Comparison of ENCODE assay signal across 1 cellular context in the genomic region with DNA sequence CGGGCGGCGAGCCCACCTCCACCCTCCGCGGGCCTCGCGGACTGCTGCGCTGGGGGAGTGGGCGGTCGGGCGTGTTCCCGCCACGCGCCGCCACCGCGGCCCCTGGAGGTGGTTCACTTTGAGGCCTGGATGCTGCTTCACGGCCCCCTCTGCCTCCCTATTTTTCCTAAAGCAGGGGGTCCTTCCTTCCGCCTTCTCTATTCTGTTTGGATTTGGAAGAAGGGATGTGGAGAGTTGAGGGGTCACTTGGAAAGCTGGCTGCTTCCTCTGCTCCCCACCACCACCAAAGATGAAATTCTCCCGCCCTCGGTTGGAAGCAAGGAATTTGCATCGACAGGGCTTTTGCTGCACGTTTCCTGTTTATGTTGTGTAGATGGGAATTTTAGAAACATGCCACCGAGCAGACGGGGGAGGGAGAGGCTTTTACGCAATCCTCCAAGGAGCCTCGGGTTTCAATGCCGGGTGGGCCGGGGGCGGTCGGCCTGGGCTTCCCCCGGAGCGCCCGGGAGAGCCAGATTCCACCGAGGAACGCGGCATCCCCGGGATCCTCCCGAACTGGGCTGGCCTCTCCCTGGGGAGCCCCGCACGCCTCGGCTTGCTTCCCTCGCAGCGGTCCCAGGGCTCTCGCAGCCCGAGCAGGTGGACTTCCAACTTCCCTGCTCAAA.
A peak's percentile ranks its signal among the peaks of the same experiment; 100 is the strongest.
TF ChIP-seq lines count a peak whose summit lies in the region.

No MANE protein-coding gene starts in this region.

TF ChIP-seq in HepG2, 621 proteins besides CTCF, POLR2A, EP300 and RAD21 (continued from another document and continues in another):
- TF ChIP-seq, protein P1, sequence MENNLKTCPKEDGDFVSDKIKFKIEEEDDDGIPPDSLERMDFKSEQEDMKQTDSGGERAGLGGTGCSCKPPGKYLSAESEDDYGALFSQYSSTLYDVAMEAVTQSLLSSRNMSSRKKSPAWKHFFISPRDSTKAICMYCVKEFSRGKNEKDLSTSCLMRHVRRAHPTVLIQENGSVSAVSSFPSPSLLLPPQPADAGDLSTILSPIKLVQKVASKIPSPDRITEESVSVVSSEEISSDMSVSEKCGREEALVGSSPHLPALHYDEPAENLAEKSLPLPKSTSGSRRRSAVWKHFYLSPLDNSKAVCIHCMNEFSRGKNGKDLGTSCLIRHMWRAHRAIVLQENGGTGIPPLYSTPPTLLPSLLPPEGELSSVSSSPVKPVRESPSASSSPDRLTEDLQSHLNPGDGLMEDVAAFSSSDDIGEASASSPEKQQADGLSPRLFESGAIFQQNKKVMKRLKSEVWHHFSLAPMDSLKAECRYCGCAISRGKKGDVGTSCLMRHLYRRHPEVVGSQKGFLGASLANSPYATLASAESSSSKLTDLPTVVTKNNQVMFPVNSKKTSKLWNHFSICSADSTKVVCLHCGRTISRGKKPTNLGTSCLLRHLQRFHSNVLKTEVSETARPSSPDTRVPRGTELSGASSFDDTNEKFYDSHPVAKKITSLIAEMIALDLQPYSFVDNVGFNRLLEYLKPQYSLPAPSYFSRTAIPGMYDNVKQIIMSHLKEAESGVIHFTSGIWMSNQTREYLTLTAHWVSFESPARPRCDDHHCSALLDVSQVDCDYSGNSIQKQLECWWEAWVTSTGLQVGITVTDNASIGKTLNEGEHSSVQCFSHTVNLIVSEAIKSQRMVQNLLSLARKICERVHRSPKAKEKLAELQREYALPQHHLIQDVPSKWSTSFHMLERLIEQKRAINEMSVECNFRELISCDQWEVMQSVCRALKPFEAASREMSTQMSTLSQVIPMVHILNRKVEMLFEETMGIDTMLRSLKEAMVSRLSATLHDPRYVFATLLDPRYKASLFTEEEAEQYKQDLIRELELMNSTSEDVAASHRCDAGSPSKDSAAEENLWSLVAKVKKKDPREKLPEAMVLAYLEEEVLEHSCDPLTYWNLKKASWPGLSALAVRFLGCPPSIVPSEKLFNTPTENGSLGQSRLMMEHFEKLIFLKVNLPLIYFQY (CRISPR knock-in tag; IDR thresholded peaks at IDR 0.05; ENCODE audit: borderline replicate concordance): no peak
- TF ChIP-seq ZNF577 (CRISPR knock-in tag; IDR thresholded peaks at IDR 0.05; ENCODE audit: borderline replicate concordance, low read depth) (no peak), EED (CRISPR knock-in tag; IDR thresholded peaks at IDR 0.05) (no peak; the same call in 1 of the 2 replicates), ZNF891 (CRISPR knock-in tag; IDR thresholded peaks at IDR 0.05) (0 out of 2 replicates have a peak, but pooled peaks have one; percentile 41), ZNF761 (CRISPR knock-in tag; conservative IDR thresholded peaks at IDR 0.05) (0 out of 2 replicates have a peak, but pooled peaks have one; percentile 27), RBFOX2 (IDR thresholded peaks at IDR 0.05; ENCODE audit: low read depth, low read length) (peak; percentile 72), ZNF782 (CRISPR knock-in tag; IDR thresholded peaks at IDR 0.05; ENCODE audit: borderline replicate concordance) (peak; percentile 44; the same call in 1 of the 2 replicates), HOXA3 (CRISPR knock-in tag; IDR thresholded peaks at IDR 0.05) (no peak), ZNF790 (CRISPR knock-in tag; IDR thresholded peaks at IDR 0.05; ENCODE audit: borderline replicate concordance) (no peak), RARG (CRISPR knock-in tag; IDR thresholded peaks at IDR 0.05; ENCODE audit: low read depth) (no peak), ZNF34 (CRISPR knock-in tag; IDR thresholded peaks at IDR 0.05; ENCODE audit: borderline replicate concordance) (0 out of 2 replicates have a peak, but pooled peaks have one; percentile 62), RARA (CRISPR knock-in tag; IDR thresholded peaks at IDR 0.05) (no peak; the same call in 1 of the 2 replicates), XRCC5 (optimal IDR thresholded peaks at IDR 0.05; ENCODE audit: low read length) (no peak), BCL6 (CRISPR knock-in tag; IDR thresholded peaks at IDR 0.05) (no peak), MAFK (conservative IDR thresholded peaks at IDR 0.05 in 1 of 2, IDR thresholded peaks at IDR 0.05 in 1 of 2; ENCODE audit: low read length in 2 of 2) (0 out of 4 replicates have a peak, but pooled peaks of 1 of the 2 experiments have one; percentile 20), ZFY (CRISPR knock-in tag; IDR thresholded peaks at IDR 0.05) (no peak), ATF7 (IDR thresholded peaks at IDR 0.05) (no peak), ATF7 (CRISPR knock-in tag; IDR thresholded peaks at IDR 0.05) (peak; percentile 65; the same call in 1 of the 2 replicates), REXO4 (CRISPR knock-in tag; IDR thresholded peaks at IDR 0.05; ENCODE audit: borderline replicate concordance) (no peak)
- TF ChIP-seq, protein P2, sequence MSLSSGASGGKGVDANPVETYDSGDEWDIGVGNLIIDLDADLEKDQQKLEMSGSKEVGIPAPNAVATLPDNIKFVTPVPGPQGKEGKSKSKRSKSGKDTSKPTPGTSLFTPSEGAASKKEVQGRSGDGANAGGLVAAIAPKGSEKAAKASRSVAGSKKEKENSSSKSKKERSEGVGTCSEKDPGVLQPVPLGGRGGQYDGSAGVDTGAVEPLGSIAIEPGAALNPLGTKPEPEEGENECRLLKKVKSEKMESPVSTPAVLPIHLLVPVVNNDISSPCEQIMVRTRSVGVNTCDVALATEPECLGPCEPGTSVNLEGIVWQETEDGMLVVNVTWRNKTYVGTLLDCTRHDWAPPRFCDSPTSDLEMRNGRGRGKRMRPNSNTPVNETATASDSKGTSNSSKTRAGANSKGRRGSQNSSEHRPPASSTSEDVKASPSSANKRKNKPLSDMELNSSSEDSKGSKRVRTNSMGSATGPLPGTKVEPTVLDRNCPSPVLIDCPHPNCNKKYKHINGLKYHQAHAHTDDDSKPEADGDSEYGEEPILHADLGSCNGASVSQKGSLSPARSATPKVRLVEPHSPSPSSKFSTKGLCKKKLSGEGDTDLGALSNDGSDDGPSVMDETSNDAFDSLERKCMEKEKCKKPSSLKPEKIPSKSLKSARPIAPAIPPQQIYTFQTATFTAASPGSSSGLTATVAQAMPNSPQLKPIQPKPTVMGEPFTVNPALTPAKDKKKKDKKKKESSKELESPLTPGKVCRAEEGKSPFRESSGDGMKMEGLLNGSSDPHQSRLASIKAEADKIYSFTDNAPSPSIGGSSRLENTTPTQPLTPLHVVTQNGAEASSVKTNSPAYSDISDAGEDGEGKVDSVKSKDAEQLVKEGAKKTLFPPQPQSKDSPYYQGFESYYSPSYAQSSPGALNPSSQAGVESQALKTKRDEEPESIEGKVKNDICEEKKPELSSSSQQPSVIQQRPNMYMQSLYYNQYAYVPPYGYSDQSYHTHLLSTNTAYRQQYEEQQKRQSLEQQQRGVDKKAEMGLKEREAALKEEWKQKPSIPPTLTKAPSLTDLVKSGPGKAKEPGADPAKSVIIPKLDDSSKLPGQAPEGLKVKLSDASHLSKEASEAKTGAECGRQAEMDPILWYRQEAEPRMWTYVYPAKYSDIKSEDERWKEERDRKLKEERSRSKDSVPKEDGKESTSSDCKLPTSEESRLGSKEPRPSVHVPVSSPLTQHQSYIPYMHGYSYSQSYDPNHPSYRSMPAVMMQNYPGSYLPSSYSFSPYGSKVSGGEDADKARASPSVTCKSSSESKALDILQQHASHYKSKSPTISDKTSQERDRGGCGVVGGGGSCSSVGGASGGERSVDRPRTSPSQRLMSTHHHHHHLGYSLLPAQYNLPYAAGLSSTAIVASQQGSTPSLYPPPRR (CRISPR knock-in tag; IDR thresholded peaks at IDR 0.05; ENCODE audit: borderline replicate concordance): peak; percentile 55; the same call in 1 of the 2 replicates
- TF ChIP-seq, protein P3, sequence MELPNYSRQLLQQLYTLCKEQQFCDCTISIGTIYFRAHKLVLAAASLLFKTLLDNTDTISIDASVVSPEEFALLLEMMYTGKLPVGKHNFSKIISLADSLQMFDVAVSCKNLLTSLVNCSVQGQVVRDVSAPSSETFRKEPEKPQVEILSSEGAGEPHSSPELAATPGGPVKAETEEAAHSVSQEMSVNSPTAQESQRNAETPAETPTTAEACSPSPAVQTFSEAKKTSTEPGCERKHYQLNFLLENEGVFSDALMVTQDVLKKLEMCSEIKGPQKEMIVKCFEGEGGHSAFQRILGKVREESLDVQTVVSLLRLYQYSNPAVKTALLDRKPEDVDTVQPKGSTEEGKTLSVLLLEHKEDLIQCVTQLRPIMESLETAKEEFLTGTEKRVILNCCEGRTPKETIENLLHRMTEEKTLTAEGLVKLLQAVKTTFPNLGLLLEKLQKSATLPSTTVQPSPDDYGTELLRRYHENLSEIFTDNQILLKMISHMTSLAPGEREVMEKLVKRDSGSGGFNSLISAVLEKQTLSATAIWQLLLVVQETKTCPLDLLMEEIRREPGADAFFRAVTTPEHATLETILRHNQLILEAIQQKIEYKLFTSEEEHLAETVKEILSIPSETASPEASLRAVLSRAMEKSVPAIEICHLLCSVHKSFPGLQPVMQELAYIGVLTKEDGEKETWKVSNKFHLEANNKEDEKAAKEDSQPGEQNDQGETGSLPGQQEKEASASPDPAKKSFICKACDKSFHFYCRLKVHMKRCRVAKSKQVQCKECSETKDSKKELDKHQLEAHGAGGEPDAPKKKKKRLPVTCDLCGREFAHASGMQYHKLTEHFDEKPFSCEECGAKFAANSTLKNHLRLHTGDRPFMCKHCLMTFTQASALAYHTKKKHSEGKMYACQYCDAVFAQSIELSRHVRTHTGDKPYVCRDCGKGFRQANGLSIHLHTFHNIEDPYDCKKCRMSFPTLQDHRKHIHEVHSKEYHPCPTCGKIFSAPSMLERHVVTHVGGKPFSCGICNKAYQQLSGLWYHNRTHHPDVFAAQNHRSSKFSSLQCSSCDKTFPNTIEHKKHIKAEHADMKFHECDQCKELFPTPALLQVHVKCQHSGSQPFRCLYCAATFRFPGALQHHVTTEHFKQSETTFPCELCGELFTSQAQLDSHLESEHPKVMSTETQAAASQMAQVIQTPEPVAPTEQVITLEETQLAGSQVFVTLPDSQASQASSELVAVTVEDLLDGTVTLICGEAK (IDR thresholded peaks at IDR 0.05): no peak
- TF ChIP-seq, protein P3 (CRISPR knock-in tag; IDR thresholded peaks at IDR 0.05): no peak
- TF ChIP-seq, protein P4, sequence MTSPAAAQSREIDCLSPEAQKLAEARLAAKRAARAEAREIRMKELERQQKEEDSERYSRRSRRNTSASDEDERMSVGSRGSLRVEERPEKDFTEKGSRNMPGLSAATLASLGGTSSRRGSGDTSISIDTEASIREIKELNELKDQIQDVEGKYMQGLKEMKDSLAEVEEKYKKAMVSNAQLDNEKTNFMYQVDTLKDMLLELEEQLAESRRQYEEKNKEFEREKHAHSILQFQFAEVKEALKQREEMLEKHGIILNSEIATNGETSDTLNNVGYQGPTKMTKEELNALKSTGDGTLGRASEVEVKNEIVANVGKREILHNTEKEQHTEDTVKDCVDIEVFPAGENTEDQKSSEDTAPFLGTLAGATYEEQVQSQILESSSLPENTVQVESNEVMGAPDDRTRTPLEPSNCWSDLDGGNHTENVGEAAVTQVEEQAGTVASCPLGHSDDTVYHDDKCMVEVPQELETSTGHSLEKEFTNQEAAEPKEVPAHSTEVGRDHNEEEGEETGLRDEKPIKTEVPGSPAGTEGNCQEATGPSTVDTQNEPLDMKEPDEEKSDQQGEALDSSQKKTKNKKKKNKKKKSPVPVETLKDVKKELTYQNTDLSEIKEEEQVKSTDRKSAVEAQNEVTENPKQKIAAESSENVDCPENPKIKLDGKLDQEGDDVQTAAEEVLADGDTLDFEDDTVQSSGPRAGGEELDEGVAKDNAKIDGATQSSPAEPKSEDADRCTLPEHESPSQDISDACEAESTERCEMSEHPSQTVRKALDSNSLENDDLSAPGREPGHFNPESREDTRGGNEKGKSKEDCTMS (CRISPR knock-in tag; conservative IDR thresholded peaks at IDR 0.05): no peak
- TF ChIP-seq, protein P5, sequence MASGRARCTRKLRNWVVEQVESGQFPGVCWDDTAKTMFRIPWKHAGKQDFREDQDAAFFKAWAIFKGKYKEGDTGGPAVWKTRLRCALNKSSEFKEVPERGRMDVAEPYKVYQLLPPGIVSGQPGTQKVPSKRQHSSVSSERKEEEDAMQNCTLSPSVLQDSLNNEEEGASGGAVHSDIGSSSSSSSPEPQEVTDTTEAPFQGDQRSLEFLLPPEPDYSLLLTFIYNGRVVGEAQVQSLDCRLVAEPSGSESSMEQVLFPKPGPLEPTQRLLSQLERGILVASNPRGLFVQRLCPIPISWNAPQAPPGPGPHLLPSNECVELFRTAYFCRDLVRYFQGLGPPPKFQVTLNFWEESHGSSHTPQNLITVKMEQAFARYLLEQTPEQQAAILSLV (CRISPR knock-in tag; IDR thresholded peaks at IDR 0.05; ENCODE audit: borderline replicate concordance): no peak
